ENCODE assay signal across 19 cellular contexts in the genomic region with DNA sequence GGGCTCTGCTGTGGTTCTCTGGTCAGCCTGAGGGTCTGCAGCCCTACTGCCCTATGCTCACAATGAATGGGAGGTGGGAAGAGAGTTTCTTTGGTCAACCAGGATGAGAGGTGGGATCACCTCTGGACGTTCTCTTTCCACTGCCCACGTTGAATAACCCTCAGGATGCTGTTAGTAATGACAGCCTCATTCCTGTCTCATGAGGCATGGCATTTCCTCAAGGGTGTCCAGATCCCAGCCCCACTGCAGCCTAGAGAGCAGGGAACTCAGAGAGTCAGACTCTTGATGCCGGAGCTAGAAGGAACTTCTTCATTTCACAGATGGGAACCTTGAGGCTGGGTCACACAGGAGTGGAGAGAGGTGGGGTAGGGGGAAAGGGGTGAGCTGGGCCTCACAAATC.
A peak's percentile ranks its signal among the peaks of the same experiment; 100 is the strongest.
DNase-seq lines count a peak whose midpoint lies in the region; ATAC-seq and TF ChIP-seq lines count a peak whose summit lies in the region.
"Had no signal": no experiment of that assay in that cellular context is flagged by ENCODE, and none has a peak within 500 bp of the region (broad histone marks: within the 10 kb centered on the region; RNA-seq: fewer than 3 reads in every experiment).

No MANE protein-coding gene starts in this region.

- H3K4me2 ChIP-seq in PC-3 (ENCODE audit: low read length) (no peak overlapping the region), smooth muscle cell (peak overlapping the region; percentile 33)
- H3K4me2 ChIP-seq: BLaER1 treated with 17β-estradiol and CSF1 and Interleukin-3, amounts not matched to agents 10 nM and 100 nM had no signal

- H3K79me2 ChIP-seq in PC-3 (ENCODE audit: low read length) (no peaks in the 10 kb centered on the region), smooth muscle cell (ENCODE audit: low read depth) (no peaks in the 10 kb centered on the region)

- H3K27ac ChIP-seq in PC-3 (ENCODE audit: low read length) (no peak overlapping the region), smooth muscle cell (ENCODE audit: low read depth) (no peak overlapping the region)
- H3K27ac ChIP-seq: BLaER1 treated with 17β-estradiol and CSF1 and Interleukin-3, amounts not matched to agents 10 nM and 100 nM; HL-60; SJSA1 had no signal

- CTCF ChIA-PET in PC-3 (lab: Charles Lee), result no interaction called here

- H3K36me3 ChIP-seq in PC-3 (ENCODE audit: low read depth, low read length) (no peaks in the 10 kb centered on the region), smooth muscle cell (ENCODE audit: low read depth) (no peaks in the 10 kb centered on the region)
- H3K36me3 ChIP-seq: BLaER1 treated with 17β-estradiol and CSF1 and Interleukin-3, amounts not matched to agents 10 nM and 100 nM; SJSA1 had no signal

- H3K4me3 ChIP-seq in PC-3 (ENCODE audit: low read length) (no peak overlapping the region), fibroblast of the aortic adventitia (ENCODE audit: low read depth, low read length) (no peak overlapping the region), smooth muscle cell (no peak overlapping the region)
- H3K4me3 ChIP-seq: BLaER1 treated with 17β-estradiol and CSF1 and Interleukin-3, amounts not matched to agents 10 nM and 100 nM; SJSA1 had no signal

- no peaks in the 10 kb centered on the region for H4K20me1 ChIP-seq in PC-3 (ENCODE audit: low read length)
- no peaks in the 10 kb centered on the region for H4K20me1 ChIP-seq in smooth muscle cell (ENCODE audit: low read depth)

- WGBS in smooth muscle cell (ENCODE audit: low lambda C conversion rate), result 21% methylated on average over 3 of the region's 3 CpGs

- no peaks in the 10 kb centered on the region for H3K9me3 ChIP-seq in PC-3 (ENCODE audit: low read length)
- no peaks in the 10 kb centered on the region for H3K9me3 ChIP-seq in smooth muscle cell (replicated peaks; ENCODE audit: low read depth)
- H3K9me3 ChIP-seq: BLaER1 treated with 17β-estradiol and CSF1 and Interleukin-3, amounts not matched to agents 10 nM and 100 nM; SJSA1 had no signal

- H3K4me1 ChIP-seq in PC-3 (ENCODE audit: insufficient read depth, low read length), result no peaks in the 10 kb centered on the region
- no peaks in the 10 kb centered on the region for H3K4me1 ChIP-seq in smooth muscle cell (ENCODE audit: low read depth)

- BruUV-seq in PC-3 (replicated peaks; lab: Mats Ljungman, UMichigan), result no TSS peak

- POLR2A ChIA-PET in PC-3 (lab: Charles Lee; ENCODE audit: unreplicated experiment), result no interaction called here

- H3F3A ChIP-seq in PC-3 (ENCODE audit: low read length, unreplicated experiment) (no peaks in the 10 kb centered on the region), smooth muscle cell (ENCODE audit: low read depth) (no peaks in the 10 kb centered on the region)

- H3K9ac ChIP-seq in PC-3 (ENCODE audit: low read length), result no peak overlapping the region
- H3K9ac ChIP-seq in smooth muscle cell (ENCODE audit: low read depth), result no peak overlapping the region
- H3K9ac ChIP-seq: BLaER1 treated with 17β-estradiol and CSF1 and Interleukin-3, amounts not matched to agents 10 nM and 100 nM had no signal

- ATAC-seq in PC-3, result no peak
- ATAC-seq in GM19023 (IDR thresholded peaks at IDR 0.05; ENCODE audit: unreplicated experiment), result no peak
- no peak for ATAC-seq in GM19467 (IDR thresholded peaks at IDR 0.05; ENCODE audit: unreplicated experiment)
- ATAC-seq: activated CD4-positive, CD25-positive, alpha-beta regulatory T cell treated with anti-CD3 and anti-CD28 coated beads, Interleukin-2, amount 50 U/mL, for 24 hours; activated T-helper 17 cell treated with anti-CD3 and anti-CD28 coated beads, Interleukin-2, amount 50 U/mL, for 72 hours had no signal

- H3K27me3 ChIP-seq in PC-3 (ENCODE audit: low read length), result peaks cover 66% of the 10 kb centered on the region
- H3K27me3 ChIP-seq in smooth muscle cell (ENCODE audit: low read depth), result no peaks in the 10 kb centered on the region
- H3K27me3 ChIP-seq: SJSA1 had no signal

- TF ChIP-seq CTCF in PC-3 (conservative IDR thresholded peaks at IDR 0.05; ENCODE audit: low read depth, low read length), result no peak
- no peak for TF ChIP-seq CTCF in fibroblast of the aortic adventitia (IDR thresholded peaks at IDR 0.05; ENCODE audit: insufficient read depth, low read length)
- TF ChIP-seq CTCF in smooth muscle cell (IDR thresholded peaks at IDR 0.05; ENCODE audit: borderline replicate concordance, insufficient read depth, poor library complexity, severe bottlenecking), result no peak

- no peaks in the 10 kb centered on the region for H3K9me2 ChIP-seq in PC-3 (replicated peaks; ENCODE audit: low read length)

- DNase-seq in GM04504 (ENCODE audit: low read depth) (peak; percentile 14), PC-3 (peak; percentile 12), fibroblast of the aortic adventitia (ENCODE audit: low read depth) (peak; percentile 20), smooth muscle cell (lab: John Stamatoyannopoulos, UW; ENCODE audit: unreplicated experiment) (no peak), NCI-H748 (lab: John Stamatoyannopoulos, UW; ENCODE audit: unreplicated experiment) (no peak)
- DNase-seq: effector CD4-positive, alpha-beta T cell; hippocampal formation; KG1; midbrain; NCI-H1092 treated with DMSO at 0.1 percent for 48 hours; NCI-H526; substantia nigra had no signal

- intact Hi-C loops in PC-3 (cut with micrococcal nuclease), result no loop called here

- H2AFZ ChIP-seq in PC-3 (ENCODE audit: low read length) (no peak overlapping the region), smooth muscle cell (ENCODE audit: low read depth) (no peak overlapping the region)

Comparison
In these comparisons a context has a peak if more than half of its experiments do, and no peak if none do; other contexts are left out.
1. DNase-seq: peak in GM04504 (single experiment), PC-3 (single experiment) and fibroblast of the aortic adventitia (single experiment); none in smooth muscle cell (single experiment) and NCI-H748 (single experiment).